ENCODE assay signal across 8 cellular contexts in genomic region chr5:9339206-9339818, GRCh38.
DNase-seq lines count a peak whose midpoint lies in the region; ATAC-seq and TF ChIP-seq lines count a peak whose summit lies in the region.

No MANE protein-coding gene starts in this region.

- H3K4me1 ChIP-seq in left lung, result peaks cover 0 to 4% of the 10 kb centered on the region in 2 donors
- H3K4me1 ChIP-seq in tibial nerve, result peaks cover 0 to 22% (median 3%) of the 10 kb centered on the region in 4 donors

- H3K36me3 ChIP-seq in BJ (ENCODE audit: control insufficient read depth, insufficient read depth, low read length) (no peaks in the 10 kb centered on the region), left lung (no peaks in the 10 kb centered on the region), tibial nerve (no peaks in the 10 kb centered on the region)

- TF ChIP-seq POLR2A in NB4 (IDR thresholded peaks at IDR 0.05; ENCODE audit: extremely low read depth, insufficient read length) (no peak), tibial nerve (IDR thresholded peaks at IDR 0.05) (no peak)

- TF ChIP-seq CTCF in BJ (IDR thresholded peaks at IDR 0.05; ENCODE audit: insufficient read depth, low read depth, low read length) (peak; percentile 46), GM13977 (IDR thresholded peaks at IDR 0.05; ENCODE audit: extremely low read depth, insufficient read depth, missing control alignments) (peak; percentile 38), NB4 (IDR thresholded peaks at IDR 0.05; ENCODE audit: low read depth, low read length) (peak; percentile 74), fibroblast of mammary gland (conservative IDR thresholded peaks at IDR 0.05; ENCODE audit: control insufficient read depth, insufficient read depth, low read depth, low read length) (peak; percentile 42), left lung (IDR thresholded peaks at IDR 0.05) (no peak), tibial nerve (IDR thresholded peaks at IDR 0.05) (peak in 1 of 5 experiments; percentile 18)

- DNase-seq in BJ (ENCODE audit: low read depth) (no peak), GM13977 (ENCODE audit: low spot score) (no peak), NB4 (ENCODE audit: low read depth) (peak; percentile 45), fibroblast of mammary gland (ENCODE audit: low read depth) (no peak), SIG-M5 treated with dmso at 0.1 percent for 504 hours (lab: John Stamatoyannopoulos, UW; ENCODE audit: unreplicated experiment) (no peak), left lung (no peak), tibial nerve (ENCODE audit: low spot score in 2 of 2) (no peak)

- H3K4me3 ChIP-seq in BJ (ENCODE audit: low read depth, low read length) (no peak overlapping the region), NB4 (ENCODE audit: low read depth, low read length) (no peak overlapping the region), fibroblast of mammary gland (ENCODE audit: control insufficient read depth, low read depth, low read length) (no peak overlapping the region), left lung (no peak overlapping the region), tibial nerve (no peak overlapping the region)

- WGBS in tibial nerve, 2 donors, result 75 to 79% methylated on average over 3 of the region's 3 CpGs

- POLR2A ChIA-PET in BJ (lab: Charles Lee), result no interaction called here

- CTCF ChIA-PET in BJ (lab: Yijun Ruan, JAX), result interaction anchor here (0.9 to 1.5 kb wide), 2 partner anchors 20 to 87 kb away, joined by 3 to 4 read pairs; no protein-coding TSS in a partner anchor

- ATAC-seq in GM19023 (IDR thresholded peaks at IDR 0.05; ENCODE audit: unreplicated experiment) (no peak), left lung (no peak)

- no peak overlapping the region for H3K27ac ChIP-seq in left lung
- H3K27ac ChIP-seq in tibial nerve, result peak overlapping the region in 1 of 4 donors; percentile 69

- H3K27me3 ChIP-seq in BJ (ENCODE audit: control insufficient read depth, insufficient read depth, low read length) (no peaks in the 10 kb centered on the region), left lung (no peaks in the 10 kb centered on the region), tibial nerve (no peaks in the 10 kb centered on the region)

- intact Hi-C loops in left lung (cut with DNase I), result no loop called here

- H3K9me3 ChIP-seq in left lung, result no peaks in the 10 kb centered on the region
- H3K9me3 ChIP-seq in tibial nerve, result no peaks in the 10 kb centered on the region

- in situ Hi-C loops in GM13977 (cut with MboI; ENCODE audit: low pct_unique_long_range_greater_than_20kb, low sequenced_read_pairs, unreplicated experiment), result no loop called here

- TF ChIP-seq EP300 in tibial nerve (IDR thresholded peaks at IDR 0.05), result no peak

Comparison
In these comparisons a context has a peak if more than half of its experiments do, and no peak if none do; other contexts are left out.
1. CTCF ChIP-seq: peak in BJ (single experiment), GM13977 (single experiment), NB4 (single experiment) and fibroblast of mammary gland (single experiment); none in left lung (0 of 2).